In the genomic region with DNA sequence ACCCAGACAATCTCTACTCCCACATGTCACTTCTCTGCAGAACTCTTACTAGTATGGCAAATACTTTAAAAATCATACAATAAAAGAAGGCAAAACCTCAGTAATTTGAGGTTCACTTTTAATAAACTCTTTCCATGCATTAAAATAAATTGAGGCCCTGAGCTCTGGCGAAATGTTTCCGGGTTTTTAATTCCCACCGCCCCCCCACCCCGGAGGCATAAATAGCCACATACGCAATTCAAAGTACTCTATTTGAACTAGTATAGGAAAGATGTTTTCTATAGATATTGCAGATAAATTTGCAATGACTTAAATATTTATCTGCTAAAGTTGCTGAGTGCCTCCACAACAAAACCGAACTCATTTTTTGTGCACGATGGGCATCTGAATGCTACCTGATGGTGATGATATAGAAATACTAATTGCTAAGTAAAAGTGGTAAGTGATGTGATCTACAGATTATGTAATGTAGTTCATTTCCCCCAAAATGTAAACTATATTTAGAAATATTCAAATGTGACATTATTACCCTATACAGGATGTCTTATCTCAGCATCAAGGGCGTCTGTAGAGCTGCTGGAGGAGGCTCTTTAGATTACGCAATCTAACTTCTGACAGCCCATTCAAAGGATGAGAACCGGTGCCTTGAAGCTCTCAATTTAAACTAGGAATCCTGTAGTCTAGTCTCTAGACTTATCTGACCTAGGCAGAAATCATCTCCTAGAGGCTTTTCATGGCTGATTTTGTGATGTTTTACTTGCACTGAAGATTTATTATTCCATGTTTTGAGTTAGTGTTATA, we compare ENCODE assay signal across 8 cellular contexts. TPM values are rescaled to one million over a fixed set of nuclear protein-coding genes. Genes with fewer than 3 reads are reported as not detected.
DNase-seq lines count a peak whose midpoint lies in the region; ATAC-seq and TF ChIP-seq lines count a peak whose summit lies in the region.

No MANE protein-coding gene starts in this region.

- intact Hi-C loops in CD8-positive, alpha-beta T cell (cut with DNase I, micrococcal nuclease), result loop anchor here (2.0 to 10.0 kb wide), 5 partner anchors 75 to 526 kb away; partner anchors contain the start of genes COA6 (in 1 of the 2) and TOMM20 (in 1 of the 2)

- no peaks in the 10 kb centered on the region for H3K9me2 ChIP-seq in SU-DHL-6 (replicated peaks; ENCODE audit: insufficient read depth, low read length)

- peak in 3 of 7 experiments; percentile 25 to 39 (median 36) for DNase-seq in CD8-positive, alpha-beta T cell
- DNase-seq in HT1080 (ENCODE audit: low read depth), result peak; percentile 40

- CTCF ChIA-PET in CD8-positive, alpha-beta T cell (lab: Charles Lee), result interaction anchor here (0.9 to 12.2 kb wide), 7 partner anchors 10 to 483 kb away, joined by 3 to 114 read pairs (median 4); no protein-coding TSS in a partner anchor

- TF ChIP-seq CTCF in CD8-positive, alpha-beta T cell (IDR thresholded peaks at IDR 0.05), result no peak
- TF ChIP-seq CTCF in SU-DHL-6 (IDR thresholded peaks at IDR 0.05; ENCODE audit: insufficient read depth, low read length, poor library complexity, severe bottlenecking), result no peak

- H3K9ac ChIP-seq in SU-DHL-6 (ENCODE audit: low read length), result peak overlapping the region; percentile 64; the same call in 1 of the 2 replicates
- no peak overlapping the region for H3K9ac ChIP-seq in rectal smooth muscle tissue (ENCODE audit: low read length)

- peak overlapping the region; percentile 86 for H3K4me3 Mint-ChIP-seq in CD8-positive, alpha-beta T cell

- no peaks in the 10 kb centered on the region for H3K27me3 Mint-ChIP-seq in CD8-positive, alpha-beta T cell (ENCODE audit: low read depth)

- WGBS in esophagus, 2 donors, result 16 to 17% methylated on average over 10 of the region's 10 CpGs

- H3K27ac ChIP-seq in CD8-positive, alpha-beta T cell (ENCODE audit: low read depth, low read length), result peak overlapping the region; percentile 70
- H3K27ac ChIP-seq in SU-DHL-6 (ENCODE audit: low read depth, low read length), result peak overlapping the region; percentile 93
- peak overlapping the region; percentile 88 to 98 for H3K27ac ChIP-seq in esophagus (ENCODE audit: low read depth in 2 of 2, low read length in 1 of 2)
- peak overlapping the region; percentile 99 for H3K27ac ChIP-seq in rectal smooth muscle tissue (ENCODE audit: low read depth, low read length)

- peak overlapping the region; percentile 100 for H3K4me2 ChIP-seq in SU-DHL-6 (ENCODE audit: low read depth, low read length, poor library complexity, severe bottlenecking)

- H3K4me1 Mint-ChIP-seq in CD8-positive, alpha-beta T cell (ENCODE audit: low read depth), result peaks cover 67% of the 10 kb centered on the region

- no peak overlapping the region for H2AFZ ChIP-seq in SU-DHL-6 (ENCODE audit: low read depth, low read length, severe bottlenecking)

- peaks cover 6% of the 10 kb centered on the region; the same call in 1 of the 2 replicates for H4K20me1 ChIP-seq in SU-DHL-6 (ENCODE audit: low read depth, low read length)

- H3K4me1 ChIP-seq in CD8-positive, alpha-beta T cell (ENCODE audit: insufficient read depth, low read length), result peaks cover 64% of the 10 kb centered on the region
- H3K4me1 ChIP-seq in esophagus (ENCODE audit: control insufficient read depth in 2 of 2, insufficient read depth in 2 of 2, low read length in 1 of 2) (no peaks in the 10 kb centered on the region), rectal smooth muscle tissue (ENCODE audit: control insufficient read depth, insufficient read depth, low read length) (peaks cover 29% of the 10 kb centered on the region)

- peaks cover 28% of the 10 kb centered on the region for H3K36me3 Mint-ChIP-seq in CD8-positive, alpha-beta T cell

- H3K9me3 Mint-ChIP-seq in CD8-positive, alpha-beta T cell, result no peaks in the 10 kb centered on the region

- H3K79me2 ChIP-seq in SU-DHL-6 (ENCODE audit: insufficient read depth, low read length), result peaks cover 38% of the 10 kb centered on the region

- peaks cover 3% of the 10 kb centered on the region for H3K36me3 ChIP-seq in CD8-positive, alpha-beta T cell (ENCODE audit: insufficient read depth, low read length)
- peaks cover 5% of the 10 kb centered on the region; the same call in 1 of the 2 replicates for H3K36me3 ChIP-seq in SU-DHL-6 (ENCODE audit: low read length)
- peaks cover 0 to under 1% of the 10 kb centered on the region in 2 donors for H3K36me3 ChIP-seq in esophagus (ENCODE audit: control insufficient read depth in 2 of 2, insufficient read depth in 2 of 2, low read length in 1 of 2)
- no peaks in the 10 kb centered on the region for H3K36me3 ChIP-seq in rectal smooth muscle tissue (ENCODE audit: control insufficient read depth, insufficient read depth, low read length)

- no peaks in the 10 kb centered on the region for H3K27me3 ChIP-seq in CD8-positive, alpha-beta T cell (ENCODE audit: insufficient read depth, low read length)
- no peaks in the 10 kb centered on the region for H3K27me3 ChIP-seq in SU-DHL-6 (ENCODE audit: low read length)
- no peaks in the 10 kb centered on the region for H3K27me3 ChIP-seq in esophagus (ENCODE audit: control insufficient read depth in 1 of 2, insufficient read depth in 2 of 2, low read length in 2 of 2)
- H3K27me3 ChIP-seq in rectal smooth muscle tissue (ENCODE audit: control insufficient read depth, insufficient read depth, low read length), result no peaks in the 10 kb centered on the region

- H3F3A ChIP-seq in SU-DHL-6 (ENCODE audit: insufficient read depth), result peaks cover 75% of the 10 kb centered on the region

- H3K9me3 ChIP-seq in CD8-positive, alpha-beta T cell (ENCODE audit: low read length), result no peaks in the 10 kb centered on the region
- H3K9me3 ChIP-seq in SU-DHL-6 (ENCODE audit: insufficient read depth, low read length) (no peaks in the 10 kb centered on the region), esophagus (ENCODE audit: control insufficient read depth in 2 of 2, insufficient read depth in 1 of 2, low read depth in 1 of 2, low read length in 1 of 2) (no peaks in the 10 kb centered on the region)

- H3K27ac Mint-ChIP-seq in CD8-positive, alpha-beta T cell, result peak overlapping the region; percentile 94

- ATAC-seq in CD8-positive, alpha-beta T cell, result peak; percentile 50
- no peak for ATAC-seq in GM19455 (IDR thresholded peaks at IDR 0.05; ENCODE audit: unreplicated experiment)
- ATAC-seq in GM19351 (IDR thresholded peaks at IDR 0.05; ENCODE audit: unreplicated experiment), result no peak
- ATAC-seq in HG02642 (IDR thresholded peaks at IDR 0.05; ENCODE audit: poor library complexity, unreplicated experiment), result no peak

- POLR2A ChIA-PET in CD8-positive, alpha-beta T cell (lab: Charles Lee), result interaction anchor here (0.5 to 7.8 kb wide), 8 partner anchors 9 to 410 kb away, joined by 3 to 129 read pairs (median 4); partner anchors contain the start of genes IRF2BP2 and TARBP1

- no peak overlapping the region for H3K4me3 ChIP-seq in CD8-positive, alpha-beta T cell (ENCODE audit: low read depth, low read length)
- H3K4me3 ChIP-seq in SU-DHL-6 (ENCODE audit: insufficient read depth, low read length, poor library complexity, severe bottlenecking) (no peak overlapping the region), esophagus (ENCODE audit: low read depth in 1 of 2, low read length in 2 of 2) (no peak overlapping the region), rectal smooth muscle tissue (ENCODE audit: low read length) (peak overlapping the region; percentile 31)

RNA-seq across cellular contexts. Expression of gene IRF2BP2, which starts 8.6 kb away (rescaled TPM):
- 100 to 1,000 TPM; 707 to 714 TPM for total RNA-seq in CD8-positive, alpha-beta T cell
- 47.8 and 69.6 TPM in 2 replicates for total RNA-seq in HT1080 (2014; rRNA removed; shearing (Covaris generic))
- 68.2 and 68.8 TPM in 2 replicates for polyA plus RNA-seq in HT1080 (2015; cell fraction: cytosol; rRNA removed)
- 90.5 and 110 TPM in 2 replicates for polyA plus RNA-seq in HT1080 (2015; cell fraction: nucleus; rRNA removed)
- polyA plus RNA-seq in esophagus, result 10 to 100 TPM; 48.8 to 68.5 TPM

Comparison
In these comparisons a context has a peak if more than half of its experiments do, and no peak if none do; other contexts are left out.
1. RNA of gene IRF2BP2, which starts 8.6 kb away (total RNA-seq): 707 to 714 TPM in CD8-positive, alpha-beta T cell; 47.8 to 69.6 TPM in HT1080; every median in the first group is over 10 times any median in the second.
2. Peak in every context shown above with its lines, with median percentiles within 50 percentile points of each other: H3K27ac ChIP-seq.